In genomic region chr2:71862921-71863320, GRCh38 we compare ENCODE assay signal across 24 cellular contexts.
"Had no signal": no experiment of that assay in that cellular context is flagged by ENCODE, and none has a peak within 500 bp of the region (broad histone marks: within the 10 kb centered on the region; RNA-seq: fewer than 3 reads in every experiment).

No MANE protein-coding gene starts in this region.

- H3K4me1 ChIP-seq: heart right ventricle, left ventricle myocardium inferior, parathyroid adenoma, stomach, thyroid gland, transverse colon, upper lobe of left lung had no signal

- H3K36me3 ChIP-seq: heart right ventricle, left ventricle myocardium inferior, stomach, thyroid gland, transverse colon, upper lobe of left lung had no signal

- H3K4me2 ChIP-seq: hepatocyte had no signal

- H3K27ac ChIP-seq: heart right ventricle, hepatocyte, left ventricle myocardium inferior, parathyroid adenoma, stomach, testis, thyroid gland, transverse colon, upper lobe of left lung had no signal

- DNase-seq: heart right ventricle; islet precursor cell; left ventricle myocardium inferior; mesendoderm; midbrain; naive thymus-derived CD8-positive, alpha-beta T cell; nucleus accumbens; retina; right cardiac atrium; stimulated activated CD4-positive, alpha-beta T cell treated with anti-CD3 and anti-CD28 coated beads, Interleukin-12 subunit alpha, Interleukin-12 subunit beta, amount 100 ng/mL, for 4 hours; stimulated activated CD4-positive, alpha-beta T cell treated with anti-CD3 and anti-CD28 coated beads, Interleukin-15, amount 100 ng/mL, for 24 hours; stimulated activated CD4-positive, alpha-beta T cell treated with anti-CD3 and anti-CD28 coated beads, Interleukin-2, amount 100 ng/mL, for 24 hours; stimulated activated CD4-positive, alpha-beta T cell treated with anti-CD3 and anti-CD28 coated beads, Interleukin-4, amount 100 ng/mL, for 1 hour; stimulated activated naive B cell treated with anti-CD40 and anti-IgM and Interleukin-4, amounts not matched to agents 10 μg/mL and 1 μg/mL and 100 μg/mL, for 72 hours; stimulated activated naive CD8-positive, alpha-beta T cell treated with anti-CD3 and anti-CD28 coated beads, Interleukin-15, Interleukin-2, amounts not matched to agents 100 U/mL and 50 U/mL, for 24 hours; stomach; thyroid gland; transverse colon had no signal

- ATAC-seq: heart right ventricle; naive thymus-derived CD8-positive, alpha-beta T cell; right cardiac atrium; stimulated activated naive B cell treated with anti-CD40 and anti-IgM and Interleukin-4, amounts not matched to agents 10 μg/mL and 1 μg/mL and 100 μg/mL, for 72 hours; stimulated activated naive CD8-positive, alpha-beta T cell treated with anti-CD3 and anti-CD28 coated beads, Interleukin-15, Interleukin-2, amounts not matched to agents 100 U/mL and 50 U/mL, for 24 hours had no signal

- H3K79me2 ChIP-seq: hepatocyte, parathyroid adenoma had no signal

- H3K27me3 ChIP-seq: heart right ventricle, testis, thyroid gland, transverse colon, upper lobe of left lung had no signal

- H3K9me3 ChIP-seq: heart right ventricle, left ventricle myocardium inferior, stomach, testis, thyroid gland, transverse colon, upper lobe of left lung had no signal

- H2AFZ ChIP-seq: hepatocyte, parathyroid adenoma had no signal

- H3K4me3 ChIP-seq: heart right ventricle, hepatocyte, left ventricle myocardium inferior, lung, skin epidermis, stomach, testis, thyroid gland, transverse colon, upper lobe of left lung had no signal
